In the genomic region with DNA sequence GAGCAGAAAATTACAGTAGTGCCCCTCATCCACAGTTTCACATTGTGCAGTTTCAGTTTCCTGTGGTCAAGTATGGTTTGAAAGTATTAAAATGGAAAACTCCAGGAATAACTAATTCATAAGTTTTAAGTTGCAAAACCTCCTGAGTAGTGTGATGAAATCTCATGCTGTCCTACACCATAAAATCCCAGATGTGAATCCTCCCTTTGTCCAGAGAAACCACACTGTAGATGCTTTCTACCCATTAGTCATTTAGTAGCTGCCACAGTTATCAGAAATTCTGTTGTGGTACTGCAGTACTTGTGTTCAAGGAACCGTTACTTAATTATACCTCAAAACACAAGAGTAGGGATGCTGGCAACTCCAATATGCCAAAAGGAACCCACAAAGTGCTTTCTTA, we compare ENCODE assay signal across 1 cellular context.
A peak's percentile ranks its signal among the peaks of the same experiment; 100 is the strongest.
TF ChIP-seq lines count a peak whose summit lies in the region.

No MANE protein-coding gene starts in this region.

TF ChIP-seq in HepG2, 621 proteins besides CTCF, POLR2A, EP300 and RAD21 (continued from another document):
- TF ChIP-seq, protein P1, sequence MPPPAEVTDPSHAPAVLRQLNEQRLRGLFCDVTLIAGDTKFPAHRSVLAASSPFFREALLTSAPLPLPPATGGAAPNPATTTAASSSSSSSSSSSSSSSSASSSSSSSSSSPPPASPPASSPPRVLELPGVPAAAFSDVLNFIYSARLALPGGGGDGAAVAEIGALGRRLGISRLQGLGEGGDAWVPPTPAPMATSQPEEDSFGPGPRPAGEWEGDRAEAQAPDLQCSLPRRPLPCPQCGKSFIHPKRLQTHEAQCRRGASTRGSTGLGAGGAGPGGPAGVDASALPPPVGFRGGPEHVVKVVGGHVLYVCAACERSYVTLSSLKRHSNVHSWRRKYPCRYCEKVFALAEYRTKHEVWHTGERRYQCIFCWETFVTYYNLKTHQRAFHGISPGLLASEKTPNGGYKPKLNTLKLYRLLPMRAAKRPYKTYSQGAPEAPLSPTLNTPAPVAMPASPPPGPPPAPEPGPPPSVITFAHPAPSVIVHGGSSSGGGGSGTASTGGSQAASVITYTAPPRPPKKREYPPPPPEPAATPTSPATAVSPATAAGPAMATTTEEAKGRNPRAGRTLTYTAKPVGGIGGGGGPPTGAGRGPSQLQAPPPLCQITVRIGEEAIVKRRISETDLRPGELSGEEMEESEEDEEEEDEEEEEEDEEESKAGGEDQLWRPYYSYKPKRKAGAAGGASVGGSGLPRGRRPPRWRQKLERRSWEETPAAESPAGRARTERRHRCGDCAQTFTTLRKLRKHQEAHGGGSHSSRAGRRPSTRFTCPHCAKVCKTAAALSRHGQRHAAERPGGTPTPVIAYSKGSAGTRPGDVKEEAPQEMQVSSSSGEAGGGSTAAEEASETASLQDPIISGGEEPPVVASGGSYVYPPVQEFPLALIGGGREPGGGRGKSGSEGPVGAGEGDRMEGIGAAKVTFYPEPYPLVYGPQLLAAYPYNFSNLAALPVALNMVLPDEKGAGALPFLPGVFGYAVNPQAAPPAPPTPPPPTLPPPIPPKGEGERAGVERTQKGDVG (CRISPR knock-in tag; IDR thresholded peaks at IDR 0.05; ENCODE audit: borderline replicate concordance): no peak
- TF ChIP-seq, protein P2, sequence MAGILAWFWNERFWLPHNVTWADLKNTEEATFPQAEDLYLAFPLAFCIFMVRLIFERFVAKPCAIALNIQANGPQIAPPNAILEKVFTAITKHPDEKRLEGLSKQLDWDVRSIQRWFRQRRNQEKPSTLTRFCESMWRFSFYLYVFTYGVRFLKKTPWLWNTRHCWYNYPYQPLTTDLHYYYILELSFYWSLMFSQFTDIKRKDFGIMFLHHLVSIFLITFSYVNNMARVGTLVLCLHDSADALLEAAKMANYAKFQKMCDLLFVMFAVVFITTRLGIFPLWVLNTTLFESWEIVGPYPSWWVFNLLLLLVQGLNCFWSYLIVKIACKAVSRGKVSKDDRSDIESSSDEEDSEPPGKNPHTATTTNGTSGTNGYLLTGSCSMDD (CRISPR knock-in tag; IDR thresholded peaks at IDR 0.05): no peak
- TF ChIP-seq CCAR2 (optimal IDR thresholded peaks at IDR 0.05; ENCODE audit: low read depth, low read length) (no peak), DR1 (CRISPR knock-in tag; IDR thresholded peaks at IDR 0.05) (no peak), YEATS2 (CRISPR knock-in tag; IDR thresholded peaks at IDR 0.05; ENCODE audit: borderline replicate concordance) (no peak), ZSCAN29 (CRISPR knock-in tag; conservative IDR thresholded peaks at IDR 0.05) (no peak), ZNF17 (CRISPR knock-in tag; IDR thresholded peaks at IDR 0.05) (no peak), ZNF652 (CRISPR knock-in tag; IDR thresholded peaks at IDR 0.05; ENCODE audit: borderline replicate concordance, low read depth) (no peak), SOX13 (IDR thresholded peaks at IDR 0.05) (no peak), SOX13 (CRISPR knock-in tag; conservative IDR thresholded peaks at IDR 0.05 in 1 of 2, IDR thresholded peaks at IDR 0.05 in 1 of 2) (0 out of 4 replicates have a peak, but pooled peaks of 1 of the 2 experiments have one; percentile 4), SNRNP70 (IDR thresholded peaks at IDR 0.05; ENCODE audit: low read depth, low read length) (no peak), MTA1 (CRISPR knock-in tag; IDR thresholded peaks at IDR 0.05; ENCODE audit: borderline replicate concordance) (no peak)
- TF ChIP-seq, protein P3, sequence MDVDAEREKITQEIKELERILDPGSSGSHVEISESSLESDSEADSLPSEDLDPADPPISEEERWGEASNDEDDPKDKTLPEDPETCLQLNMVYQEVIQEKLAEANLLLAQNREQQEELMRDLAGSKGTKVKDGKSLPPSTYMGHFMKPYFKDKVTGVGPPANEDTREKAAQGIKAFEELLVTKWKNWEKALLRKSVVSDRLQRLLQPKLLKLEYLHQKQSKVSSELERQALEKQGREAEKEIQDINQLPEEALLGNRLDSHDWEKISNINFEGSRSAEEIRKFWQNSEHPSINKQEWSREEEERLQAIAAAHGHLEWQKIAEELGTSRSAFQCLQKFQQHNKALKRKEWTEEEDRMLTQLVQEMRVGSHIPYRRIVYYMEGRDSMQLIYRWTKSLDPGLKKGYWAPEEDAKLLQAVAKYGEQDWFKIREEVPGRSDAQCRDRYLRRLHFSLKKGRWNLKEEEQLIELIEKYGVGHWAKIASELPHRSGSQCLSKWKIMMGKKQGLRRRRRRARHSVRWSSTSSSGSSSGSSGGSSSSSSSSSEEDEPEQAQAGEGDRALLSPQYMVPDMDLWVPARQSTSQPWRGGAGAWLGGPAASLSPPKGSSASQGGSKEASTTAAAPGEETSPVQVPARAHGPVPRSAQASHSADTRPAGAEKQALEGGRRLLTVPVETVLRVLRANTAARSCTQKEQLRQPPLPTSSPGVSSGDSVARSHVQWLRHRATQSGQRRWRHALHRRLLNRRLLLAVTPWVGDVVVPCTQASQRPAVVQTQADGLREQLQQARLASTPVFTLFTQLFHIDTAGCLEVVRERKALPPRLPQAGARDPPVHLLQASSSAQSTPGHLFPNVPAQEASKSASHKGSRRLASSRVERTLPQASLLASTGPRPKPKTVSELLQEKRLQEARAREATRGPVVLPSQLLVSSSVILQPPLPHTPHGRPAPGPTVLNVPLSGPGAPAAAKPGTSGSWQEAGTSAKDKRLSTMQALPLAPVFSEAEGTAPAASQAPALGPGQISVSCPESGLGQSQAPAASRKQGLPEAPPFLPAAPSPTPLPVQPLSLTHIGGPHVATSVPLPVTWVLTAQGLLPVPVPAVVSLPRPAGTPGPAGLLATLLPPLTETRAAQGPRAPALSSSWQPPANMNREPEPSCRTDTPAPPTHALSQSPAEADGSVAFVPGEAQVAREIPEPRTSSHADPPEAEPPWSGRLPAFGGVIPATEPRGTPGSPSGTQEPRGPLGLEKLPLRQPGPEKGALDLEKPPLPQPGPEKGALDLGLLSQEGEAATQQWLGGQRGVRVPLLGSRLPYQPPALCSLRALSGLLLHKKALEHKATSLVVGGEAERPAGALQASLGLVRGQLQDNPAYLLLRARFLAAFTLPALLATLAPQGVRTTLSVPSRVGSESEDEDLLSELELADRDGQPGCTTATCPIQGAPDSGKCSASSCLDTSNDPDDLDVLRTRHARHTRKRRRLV (CRISPR knock-in tag; IDR thresholded peaks at IDR 0.05): no peak
- TF ChIP-seq, protein P4, sequence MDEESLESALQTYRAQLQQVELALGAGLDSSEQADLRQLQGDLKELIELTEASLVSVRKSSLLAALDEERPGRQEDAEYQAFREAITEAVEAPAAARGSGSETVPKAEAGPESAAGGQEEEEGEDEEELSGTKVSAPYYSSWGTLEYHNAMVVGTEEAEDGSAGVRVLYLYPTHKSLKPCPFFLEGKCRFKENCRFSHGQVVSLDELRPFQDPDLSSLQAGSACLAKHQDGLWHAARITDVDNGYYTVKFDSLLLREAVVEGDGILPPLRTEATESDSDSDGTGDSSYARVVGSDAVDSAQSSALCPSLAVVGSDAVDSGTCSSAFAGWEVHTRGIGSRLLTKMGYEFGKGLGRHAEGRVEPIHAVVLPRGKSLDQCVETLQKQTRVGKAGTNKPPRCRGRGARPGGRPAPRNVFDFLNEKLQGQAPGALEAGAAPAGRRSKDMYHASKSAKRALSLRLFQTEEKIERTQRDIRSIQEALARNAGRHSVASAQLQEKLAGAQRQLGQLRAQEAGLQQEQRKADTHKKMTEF (CRISPR knock-in tag; IDR thresholded peaks at IDR 0.05): no peak
- TF ChIP-seq, protein P5, sequence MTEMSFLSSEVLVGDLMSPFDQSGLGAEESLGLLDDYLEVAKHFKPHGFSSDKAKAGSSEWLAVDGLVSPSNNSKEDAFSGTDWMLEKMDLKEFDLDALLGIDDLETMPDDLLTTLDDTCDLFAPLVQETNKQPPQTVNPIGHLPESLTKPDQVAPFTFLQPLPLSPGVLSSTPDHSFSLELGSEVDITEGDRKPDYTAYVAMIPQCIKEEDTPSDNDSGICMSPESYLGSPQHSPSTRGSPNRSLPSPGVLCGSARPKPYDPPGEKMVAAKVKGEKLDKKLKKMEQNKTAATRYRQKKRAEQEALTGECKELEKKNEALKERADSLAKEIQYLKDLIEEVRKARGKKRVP (CRISPR knock-in tag; IDR thresholded peaks at IDR 0.05): peak in 1 of 2 experiments; percentile 24; a peak in 1 of 4 replicates
